8 cellular contexts compared by ENCODE assay signal in genomic region chr4:165259776-165260175, GRCh38. TPM values are rescaled to one million over a fixed set of nuclear protein-coding genes. Genes with fewer than 3 reads are reported as not detected.
DNase-seq lines count a peak whose midpoint lies in the region; ATAC-seq and TF ChIP-seq lines count a peak whose summit lies in the region.
"Not testable (repeated sequence)": the region's sequence is repeated elsewhere in the genome, so short reads cannot be mapped to it uniquely, and the experiment has no call there.

No MANE protein-coding gene starts in this region.

- not testable (repeated sequence) for H3K36me3 ChIP-seq in CD8-positive, alpha-beta T cell (ENCODE audit: insufficient read depth, low read length)

- CTCF ChIA-PET in CD8-positive, alpha-beta T cell (lab: Charles Lee); activated CD8-positive, alpha-beta T cell treated with anti-CD3 and anti-CD28 coated beads for 36 hours (lab: Charles Lee): not testable (repeated sequence)

- H3K4me3 Mint-ChIP-seq in CD8-positive, alpha-beta T cell, result peak overlapping the region; percentile 35
- peak overlapping the region; percentile 23 for H3K4me3 Mint-ChIP-seq in T-helper 1 cell treated with Interleukin-12 subunit alpha and Interleukin-12 subunit beta and Interleukin-4 antibody, amounts not matched to agents 30 μg/mL and 1 μg/mL, for 36 hours
- not testable (repeated sequence) for H3K4me3 Mint-ChIP-seq in activated CD8-positive, alpha-beta T cell treated with anti-CD3 and anti-CD28 coated beads for 36 hours
- peak overlapping the region; percentile 64 for H3K4me3 Mint-ChIP-seq in activated naive CD4-positive, alpha-beta T cell treated with anti-CD3 and anti-CD28 coated beads, Interleukin-2, amount 50 U/mL, for 24 hours
- H3K4me3 Mint-ChIP-seq in stimulated activated naive CD8-positive, alpha-beta T cell treated with anti-CD3 and anti-CD28 coated beads, Interleukin-15, amount 100 ng/mL, for 72 hours, result peak overlapping the region; percentile 18 to 41

- POLR2A ChIA-PET in CD8-positive, alpha-beta T cell (lab: Charles Lee); activated CD8-positive, alpha-beta T cell treated with anti-CD3 and anti-CD28 coated beads for 36 hours (lab: Charles Lee): not testable (repeated sequence)

- H3K27ac Mint-ChIP-seq in CD8-positive, alpha-beta T cell, result not testable (repeated sequence)
- peak overlapping the region; percentile 79 for H3K27ac Mint-ChIP-seq in T-helper 1 cell treated with Interleukin-12 subunit alpha and Interleukin-12 subunit beta and Interleukin-4 antibody, amounts not matched to agents 30 μg/mL and 1 μg/mL, for 36 hours
- H3K27ac Mint-ChIP-seq in activated CD8-positive, alpha-beta T cell treated with anti-CD3 and anti-CD28 coated beads for 36 hours, result peak overlapping the region; percentile 23
- peak overlapping the region; percentile 65 for H3K27ac Mint-ChIP-seq in activated naive CD4-positive, alpha-beta T cell treated with anti-CD3 and anti-CD28 coated beads, Interleukin-2, amount 50 U/mL, for 24 hours
- peak overlapping the region in 1 of 2 donors; percentile 83 for H3K27ac Mint-ChIP-seq in stimulated activated naive CD8-positive, alpha-beta T cell treated with anti-CD3 and anti-CD28 coated beads, Interleukin-15, amount 100 ng/mL, for 72 hours

- not testable (repeated sequence) for ATAC-seq in CD8-positive, alpha-beta T cell; activated CD8-positive, alpha-beta T cell treated with anti-CD3 and anti-CD28 coated beads for 36 hours
- ATAC-seq in GM21619 (IDR thresholded peaks at IDR 0.05; ENCODE audit: unreplicated experiment), result peak; percentile 36
- ATAC-seq in stimulated activated naive CD8-positive, alpha-beta T cell treated with anti-CD3 and anti-CD28 coated beads, Interleukin-15, amount 100 ng/mL, for 72 hours, result peak; percentile 27

- H3K4me3 ChIP-seq in CD8-positive, alpha-beta T cell (ENCODE audit: low read depth, low read length); fibroblast of mammary gland (ENCODE audit: control insufficient read depth, low read depth, low read length): not testable (repeated sequence)

- TF ChIP-seq CTCF in CD8-positive, alpha-beta T cell (IDR thresholded peaks at IDR 0.05); activated CD8-positive, alpha-beta T cell treated with anti-CD3 and anti-CD28 coated beads for 36 hours (IDR thresholded peaks at IDR 0.05); fibroblast of mammary gland (conservative IDR thresholded peaks at IDR 0.05; ENCODE audit: control insufficient read depth, insufficient read depth, low read depth, low read length): not testable (repeated sequence)

- not testable (repeated sequence) for H3K27ac ChIP-seq in CD8-positive, alpha-beta T cell (ENCODE audit: low read depth, low read length)

- intact Hi-C loops in CD8-positive, alpha-beta T cell (cut with DNase I, micrococcal nuclease), result loop anchor here in 1 of 2 experiments (5.0 to 10.0 kb wide), 2 partner anchors 55 to 68 kb away; partner anchors contain the start of genes KLHL2 and MSMO1
- intact Hi-C loops in activated CD8-positive, alpha-beta T cell treated with anti-CD3 and anti-CD28 coated beads for 36 hours (cut with micrococcal nuclease), result loop anchor here (10.0 kb wide), 1 partner anchor 55 kb away; the partner anchor contains the start of gene KLHL2

- peaks cover 47% of the 10 kb centered on the region for H3K4me1 ChIP-seq in CD8-positive, alpha-beta T cell (ENCODE audit: insufficient read depth, low read length)

- DNase-seq in CD8-positive, alpha-beta T cell, result not testable (repeated sequence)
- DNase-seq in NCI-H1417 (lab: John Stamatoyannopoulos, UW), result peak in 2 of 3 experiments; percentile 6 to 45
- peak; percentile 29 for DNase-seq in activated CD8-positive, alpha-beta T cell treated with anti-CD3 and anti-CD28 coated beads for 36 hours
- peak; percentile 22 for DNase-seq in fibroblast of mammary gland (ENCODE audit: low read depth)
- DNase-seq in stimulated activated naive CD8-positive, alpha-beta T cell treated with anti-CD3 and anti-CD28 coated beads, Interleukin-15, amount 100 ng/mL, for 72 hours, result peak in 1 of 2 donors; percentile 18

- not testable (repeated sequence) for H3K9me3 ChIP-seq in CD8-positive, alpha-beta T cell (ENCODE audit: low read length)

- H3K27me3 ChIP-seq in CD8-positive, alpha-beta T cell (ENCODE audit: insufficient read depth, low read length), result not testable (repeated sequence)

- not testable (repeated sequence) for H3K9me3 Mint-ChIP-seq in CD8-positive, alpha-beta T cell; T-helper 1 cell treated with Interleukin-12 subunit alpha and Interleukin-12 subunit beta and Interleukin-4 antibody, amounts not matched to agents 30 μg/mL and 1 μg/mL, for 36 hours; activated CD8-positive, alpha-beta T cell treated with anti-CD3 and anti-CD28 coated beads for 36 hours; activated naive CD4-positive, alpha-beta T cell treated with anti-CD3 and anti-CD28 coated beads, Interleukin-2, amount 50 U/mL, for 24 hours; stimulated activated naive CD8-positive, alpha-beta T cell treated with anti-CD3 and anti-CD28 coated beads, Interleukin-15, amount 100 ng/mL, for 72 hours

- not testable (repeated sequence) for H3K36me3 Mint-ChIP-seq in CD8-positive, alpha-beta T cell; T-helper 1 cell treated with Interleukin-12 subunit alpha and Interleukin-12 subunit beta and Interleukin-4 antibody, amounts not matched to agents 30 μg/mL and 1 μg/mL, for 36 hours (ENCODE audit: low read depth); activated naive CD4-positive, alpha-beta T cell treated with anti-CD3 and anti-CD28 coated beads, Interleukin-2, amount 50 U/mL, for 24 hours
- peaks cover 16% of the 10 kb centered on the region for H3K36me3 Mint-ChIP-seq in activated CD8-positive, alpha-beta T cell treated with anti-CD3 and anti-CD28 coated beads for 36 hours (ENCODE audit: low read depth)

- peaks cover 62% of the 10 kb centered on the region for H3K4me1 Mint-ChIP-seq in CD8-positive, alpha-beta T cell (ENCODE audit: low read depth)
- H3K4me1 Mint-ChIP-seq in T-helper 1 cell treated with Interleukin-12 subunit alpha and Interleukin-12 subunit beta and Interleukin-4 antibody, amounts not matched to agents 30 μg/mL and 1 μg/mL, for 36 hours (ENCODE audit: low read depth), result peaks cover 42% of the 10 kb centered on the region
- peaks cover 53% of the 10 kb centered on the region for H3K4me1 Mint-ChIP-seq in activated CD8-positive, alpha-beta T cell treated with anti-CD3 and anti-CD28 coated beads for 36 hours (ENCODE audit: low read depth)
- peaks cover 72% of the 10 kb centered on the region for H3K4me1 Mint-ChIP-seq in activated naive CD4-positive, alpha-beta T cell treated with anti-CD3 and anti-CD28 coated beads, Interleukin-2, amount 50 U/mL, for 24 hours
- peaks cover 45% of the 10 kb centered on the region for H3K4me1 Mint-ChIP-seq in stimulated activated naive CD8-positive, alpha-beta T cell treated with anti-CD3 and anti-CD28 coated beads, Interleukin-15, amount 100 ng/mL, for 72 hours

- not testable (repeated sequence) for H3K27me3 Mint-ChIP-seq in CD8-positive, alpha-beta T cell (ENCODE audit: low read depth); T-helper 1 cell treated with Interleukin-12 subunit alpha and Interleukin-12 subunit beta and Interleukin-4 antibody, amounts not matched to agents 30 μg/mL and 1 μg/mL, for 36 hours (ENCODE audit: low read depth); activated CD8-positive, alpha-beta T cell treated with anti-CD3 and anti-CD28 coated beads for 36 hours; activated naive CD4-positive, alpha-beta T cell treated with anti-CD3 and anti-CD28 coated beads, Interleukin-2, amount 50 U/mL, for 24 hours; stimulated activated naive CD8-positive, alpha-beta T cell treated with anti-CD3 and anti-CD28 coated beads, Interleukin-15, amount 100 ng/mL, for 72 hours

RNA-seq across cellular contexts. Expression of gene KLHL2, which starts 52.4 kb away (rescaled TPM):
- 10 to 100 TPM; 17.5 to 18.4 TPM for total RNA-seq in CD8-positive, alpha-beta T cell
- total RNA-seq in activated CD8-positive, alpha-beta T cell treated with anti-CD3 and anti-CD28 coated beads for 36 hours, result 10 to 100 TPM; 24.5 to 29.4 TPM
